In genomic region chr16:89334461-89334860, GRCh38 we compare ENCODE assay signal across 1 cellular context.
TF ChIP-seq lines count a peak whose summit lies in the region.

No MANE protein-coding gene starts in this region.

TF ChIP-seq in HCT116, 20 proteins besides CTCF, POLR2A, EP300 and RAD21 (continued from another document):
- TF ChIP-seq, protein P1, sequence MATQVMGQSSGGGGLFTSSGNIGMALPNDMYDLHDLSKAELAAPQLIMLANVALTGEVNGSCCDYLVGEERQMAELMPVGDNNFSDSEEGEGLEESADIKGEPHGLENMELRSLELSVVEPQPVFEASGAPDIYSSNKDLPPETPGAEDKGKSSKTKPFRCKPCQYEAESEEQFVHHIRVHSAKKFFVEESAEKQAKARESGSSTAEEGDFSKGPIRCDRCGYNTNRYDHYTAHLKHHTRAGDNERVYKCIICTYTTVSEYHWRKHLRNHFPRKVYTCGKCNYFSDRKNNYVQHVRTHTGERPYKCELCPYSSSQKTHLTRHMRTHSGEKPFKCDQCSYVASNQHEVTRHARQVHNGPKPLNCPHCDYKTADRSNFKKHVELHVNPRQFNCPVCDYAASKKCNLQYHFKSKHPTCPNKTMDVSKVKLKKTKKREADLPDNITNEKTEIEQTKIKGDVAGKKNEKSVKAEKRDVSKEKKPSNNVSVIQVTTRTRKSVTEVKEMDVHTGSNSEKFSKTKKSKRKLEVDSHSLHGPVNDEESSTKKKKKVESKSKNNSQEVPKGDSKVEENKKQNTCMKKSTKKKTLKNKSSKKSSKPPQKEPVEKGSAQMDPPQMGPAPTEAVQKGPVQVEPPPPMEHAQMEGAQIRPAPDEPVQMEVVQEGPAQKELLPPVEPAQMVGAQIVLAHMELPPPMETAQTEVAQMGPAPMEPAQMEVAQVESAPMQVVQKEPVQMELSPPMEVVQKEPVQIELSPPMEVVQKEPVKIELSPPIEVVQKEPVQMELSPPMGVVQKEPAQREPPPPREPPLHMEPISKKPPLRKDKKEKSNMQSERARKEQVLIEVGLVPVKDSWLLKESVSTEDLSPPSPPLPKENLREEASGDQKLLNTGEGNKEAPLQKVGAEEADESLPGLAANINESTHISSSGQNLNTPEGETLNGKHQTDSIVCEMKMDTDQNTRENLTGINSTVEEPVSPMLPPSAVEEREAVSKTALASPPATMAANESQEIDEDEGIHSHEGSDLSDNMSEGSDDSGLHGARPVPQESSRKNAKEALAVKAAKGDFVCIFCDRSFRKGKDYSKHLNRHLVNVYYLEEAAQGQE (IDR thresholded peaks at IDR 0.05; ENCODE audit: low read depth) = no peak
- TF ChIP-seq ZBTB33 (IDR thresholded peaks at IDR 0.05; ENCODE audit: extremely low read depth, insufficient replicate concordance, low read length) = no peak
